15 cellular contexts compared by ENCODE assay signal in the genomic region with DNA sequence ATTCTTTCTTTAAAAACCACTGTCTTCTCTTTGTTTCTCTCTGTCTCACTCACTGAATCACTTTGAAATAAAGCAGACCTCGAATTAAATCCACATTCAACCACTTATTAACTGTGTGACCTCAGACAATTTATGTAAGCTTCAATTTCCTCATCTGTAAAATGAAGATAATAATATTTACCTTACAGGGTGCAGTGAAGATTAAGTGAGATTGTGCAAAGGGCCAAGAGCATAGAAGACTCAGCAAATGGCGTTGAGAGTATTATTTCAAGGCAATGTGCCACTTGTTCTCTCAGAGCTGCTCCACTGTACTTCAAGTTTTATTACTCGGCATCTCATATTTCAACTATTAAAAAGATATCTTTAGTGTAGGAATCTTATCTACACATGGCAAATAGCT.
DNase-seq lines count a peak whose midpoint lies in the region; ATAC-seq and TF ChIP-seq lines count a peak whose summit lies in the region.
"Had no signal": no experiment of that assay in that cellular context is flagged by ENCODE, and none has a peak within 500 bp of the region (broad histone marks: within the 10 kb centered on the region; RNA-seq: fewer than 3 reads in every experiment).

No MANE protein-coding gene starts in this region.

- no peaks in the 10 kb centered on the region for H3K9me3 ChIP-seq in Karpas-422 (ENCODE audit: low read length)
- H3K9me3 ChIP-seq: BLaER1 had no signal

- H3K27me3 Mint-ChIP-seq in activated T-cell treated with anti-CD3 and anti-CD28 coated beads, Interleukin-2, amount 50 U/mL, for 4 hours (ENCODE audit: low read depth) = peaks cover 12% of the 10 kb centered on the region

- no peaks in the 10 kb centered on the region for H3K27me3 ChIP-seq in Karpas-422 (ENCODE audit: low read length)
- H3K27me3 ChIP-seq: BLaER1 had no signal

- no peaks in the 10 kb centered on the region for H3K79me2 ChIP-seq in Karpas-422 (ENCODE audit: low read length)

- no peak for TF ChIP-seq CTCF in VCaP (conservative IDR thresholded peaks at IDR 0.05)

- peak; percentile 2 for DNase-seq in NCI-H146 treated with DMSO at 0.1 percent for 48 hours (lab: John Stamatoyannopoulos, UW; ENCODE audit: unreplicated experiment)
- DNase-seq in NCI-H146 (lab: John Stamatoyannopoulos, UW) = no peak
- DNase-seq in Karpas-422 = peak; percentile 56
- peak; percentile 15 for DNase-seq in NCI-H2196 (lab: John Stamatoyannopoulos, UW; ENCODE audit: unreplicated experiment)
- DNase-seq in activated T-cell treated with anti-CD3 and anti-CD28 coated beads, Interleukin-2, amount 50 U/mL, for 4 hours = no peak
- DNase-seq: AML-193; CD8-positive, alpha-beta memory T cell; H9; HFFc6 had no signal

- no peaks in the 10 kb centered on the region for H3K9me3 Mint-ChIP-seq in activated T-cell treated with anti-CD3 and anti-CD28 coated beads, Interleukin-2, amount 50 U/mL, for 4 hours
- H3K9me3 Mint-ChIP-seq: CD8-positive, alpha-beta memory T cell; GM23338; H9; HFFc6 had no signal

- peak overlapping the region; percentile 50 for H3K9ac ChIP-seq in Karpas-422 (ENCODE audit: low read length)
- H3K9ac ChIP-seq: BLaER1 had no signal

- ATAC-seq in HG03045 (IDR thresholded peaks at IDR 0.05; ENCODE audit: unreplicated experiment) (no peak), GM19395 (IDR thresholded peaks at IDR 0.05; ENCODE audit: unreplicated experiment) (no peak)
- ATAC-seq in activated T-cell treated with anti-CD3 and anti-CD28 coated beads, Interleukin-2, amount 50 U/mL, for 4 hours = no peak
- ATAC-seq: GM23338 had no signal

- no peaks in the 10 kb centered on the region for H3K36me3 Mint-ChIP-seq in activated T-cell treated with anti-CD3 and anti-CD28 coated beads, Interleukin-2, amount 50 U/mL, for 4 hours (ENCODE audit: insufficient read depth)
- H3K36me3 Mint-ChIP-seq: CD8-positive, alpha-beta memory T cell had no signal

- H3K4me3 ChIP-seq in Karpas-422 (ENCODE audit: low read length) = no peak overlapping the region
- H3K4me3 ChIP-seq: BLaER1, GM23338 had no signal

- no peaks in the 10 kb centered on the region for H4K20me1 ChIP-seq in Karpas-422 (ENCODE audit: insufficient read depth, low read depth, low read length)
- H4K20me1 ChIP-seq: BLaER1 had no signal

- H3K4me3 Mint-ChIP-seq in activated T-cell treated with anti-CD3 and anti-CD28 coated beads, Interleukin-2, amount 50 U/mL, for 4 hours = no peak overlapping the region
- H3K4me3 Mint-ChIP-seq: CD8-positive, alpha-beta memory T cell; GM23338; H9; HFFc6 had no signal

- H3K4me1 ChIP-seq in Karpas-422 (ENCODE audit: low read length) = peaks cover 98% of the 10 kb centered on the region

- H3K4me2 ChIP-seq in Karpas-422 (ENCODE audit: low read depth, low read length, poor library complexity, severe bottlenecking) = peak overlapping the region; percentile 59
- H3K4me2 ChIP-seq: BLaER1, GM23338 had no signal

- H3K4me1 Mint-ChIP-seq in activated T-cell treated with anti-CD3 and anti-CD28 coated beads, Interleukin-2, amount 50 U/mL, for 4 hours (ENCODE audit: low read depth) = no peaks in the 10 kb centered on the region
- H3K4me1 Mint-ChIP-seq: CD8-positive, alpha-beta memory T cell had no signal

- H3K27ac ChIP-seq in Karpas-422 (ENCODE audit: low read length) = peak overlapping the region; percentile 98
- H3K27ac ChIP-seq in VCaP = 0 out of 2 replicates have a peak overlapping the region, but pooled peaks have one; percentile 8
- H3K27ac ChIP-seq: 22Rv1, BLaER1 had no signal

- 0 out of 2 replicates have a peak, but pooled peaks cover 4% of the 10 kb centered on the region for H3K36me3 ChIP-seq in Karpas-422 (ENCODE audit: insufficient read depth, low read length)
- H3K36me3 ChIP-seq: BLaER1 had no signal

- H2AFZ ChIP-seq in Karpas-422 (ENCODE audit: low read length) = no peak overlapping the region

- no peaks in the 10 kb centered on the region for H3K9me2 ChIP-seq in Karpas-422 (replicated peaks; ENCODE audit: insufficient read depth, low read length)

Comparison
In these comparisons a context has a peak if more than half of its experiments do, and no peak if none do; other contexts are left out.
1. DNase-seq: peak in NCI-H146 treated with DMSO at 0.1 percent for 48 hours (single experiment), Karpas-422 (single experiment) and NCI-H2196 (single experiment); none in NCI-H146 (single experiment) and activated T-cell treated with anti-CD3 and anti-CD28 coated beads, Interleukin-2, amount 50 U/mL, for 4 hours (single experiment).